ENCODE assay signal across 18 cellular contexts in the genomic region with DNA sequence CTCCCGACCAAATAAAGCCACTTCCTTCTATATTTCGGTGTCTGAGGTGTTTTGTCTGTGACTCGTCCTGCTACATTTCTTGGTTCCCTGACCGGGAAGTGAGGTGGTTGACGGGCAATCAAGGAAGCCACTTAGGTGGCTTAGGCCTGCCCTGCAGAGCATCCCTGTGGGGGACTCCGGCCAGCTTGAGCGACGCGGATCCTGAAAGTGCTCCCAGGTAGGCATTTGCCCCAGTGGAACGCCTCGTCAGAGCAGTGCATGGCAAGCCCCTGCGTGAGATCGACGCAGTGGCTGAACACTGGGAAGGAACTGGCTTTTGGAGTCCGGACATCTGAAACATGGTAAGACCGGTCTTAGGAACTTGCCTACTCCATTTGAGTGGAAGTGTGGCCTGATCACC.
"Had no signal": no experiment of that assay in that cellular context is flagged by ENCODE, and none has a peak within 500 bp of the region (broad histone marks: within the 10 kb centered on the region; RNA-seq: fewer than 3 reads in every experiment).

No MANE protein-coding gene starts in this region.

- H3K36me3 ChIP-seq: ovary, suprapubic skin, transverse colon had no signal

- H3K4me3 Mint-ChIP-seq: naive thymus-derived CD4-positive, alpha-beta T cell; nephron progenitor cell; stimulated activated effector memory CD8-positive, alpha-beta T cell treated with anti-CD3 and anti-CD28 coated beads, Interleukin-12 subunit alpha, Interleukin-12 subunit beta, amount 100 ng/mL, for 72 hours had no signal

- H3K4me2 ChIP-seq: smooth muscle cell had no signal

- H3K4me1 ChIP-seq: foreskin keratinocyte, suprapubic skin, transverse colon had no signal

- H3K4me1 Mint-ChIP-seq: naive thymus-derived CD4-positive, alpha-beta T cell; stimulated activated effector memory CD8-positive, alpha-beta T cell treated with anti-CD3 and anti-CD28 coated beads, Interleukin-12 subunit alpha, Interleukin-12 subunit beta, amount 100 ng/mL, for 72 hours had no signal

- H3K27me3 Mint-ChIP-seq: progenitor cell of endocrine pancreas had no signal

- H3K27ac Mint-ChIP-seq: naive thymus-derived CD4-positive, alpha-beta T cell; progenitor cell of endocrine pancreas; stimulated activated effector memory CD8-positive, alpha-beta T cell treated with anti-CD3 and anti-CD28 coated beads, Interleukin-12 subunit alpha, Interleukin-12 subunit beta, amount 100 ng/mL, for 72 hours had no signal

- H3K4me3 ChIP-seq: lung, ovary, smooth muscle cell, suprapubic skin, transverse colon had no signal

- H3K27ac ChIP-seq: foreskin keratinocyte, ovary, suprapubic skin, transverse colon had no signal

- ATAC-seq: foreskin keratinocyte; left colon; left ventricle myocardium superior; naive thymus-derived CD4-positive, alpha-beta T cell; stimulated activated effector memory CD8-positive, alpha-beta T cell treated with anti-CD3 and anti-CD28 coated beads, Interleukin-12 subunit alpha, Interleukin-12 subunit beta, amount 100 ng/mL, for 72 hours; stimulated activated naive CD8-positive, alpha-beta T cell treated with anti-CD3 and anti-CD28 coated beads, Interleukin-15, Interleukin-2, amounts not matched to agents 100 U/mL and 50 U/mL, for 24 hours had no signal

- H3K36me3 Mint-ChIP-seq: stimulated activated effector memory CD8-positive, alpha-beta T cell treated with anti-CD3 and anti-CD28 coated beads, Interleukin-12 subunit alpha, Interleukin-12 subunit beta, amount 100 ng/mL, for 72 hours had no signal

- H3K27me3 ChIP-seq: foreskin keratinocyte, ovary, suprapubic skin, transverse colon had no signal

- H3K9me3 ChIP-seq: ovary had no signal

- DNase-seq: cerebellar nuclear complex; dermis blood vessel endothelial cell; foreskin keratinocyte; left colon; left ventricle myocardium superior; naive thymus-derived CD4-positive, alpha-beta T cell; nephron progenitor cell; ovary; stimulated activated CD4-positive, alpha-beta T cell treated with anti-CD3 and anti-CD28 coated beads, Interleukin-4, amount 100 ng/mL, for 1 hour; stimulated activated CD8-positive, alpha-beta memory T cell treated with anti-CD3 and anti-CD28 coated beads, Interleukin-4, amount 100 ng/mL, for 48 hours; stimulated activated naive CD8-positive, alpha-beta T cell treated with anti-CD3 and anti-CD28 coated beads, Interleukin-15, Interleukin-2, amounts not matched to agents 100 U/mL and 50 U/mL, for 24 hours; transverse colon had no signal

- FAIRE-seq: colon had no signal
